13 cellular contexts compared by ENCODE assay signal in the genomic region with DNA sequence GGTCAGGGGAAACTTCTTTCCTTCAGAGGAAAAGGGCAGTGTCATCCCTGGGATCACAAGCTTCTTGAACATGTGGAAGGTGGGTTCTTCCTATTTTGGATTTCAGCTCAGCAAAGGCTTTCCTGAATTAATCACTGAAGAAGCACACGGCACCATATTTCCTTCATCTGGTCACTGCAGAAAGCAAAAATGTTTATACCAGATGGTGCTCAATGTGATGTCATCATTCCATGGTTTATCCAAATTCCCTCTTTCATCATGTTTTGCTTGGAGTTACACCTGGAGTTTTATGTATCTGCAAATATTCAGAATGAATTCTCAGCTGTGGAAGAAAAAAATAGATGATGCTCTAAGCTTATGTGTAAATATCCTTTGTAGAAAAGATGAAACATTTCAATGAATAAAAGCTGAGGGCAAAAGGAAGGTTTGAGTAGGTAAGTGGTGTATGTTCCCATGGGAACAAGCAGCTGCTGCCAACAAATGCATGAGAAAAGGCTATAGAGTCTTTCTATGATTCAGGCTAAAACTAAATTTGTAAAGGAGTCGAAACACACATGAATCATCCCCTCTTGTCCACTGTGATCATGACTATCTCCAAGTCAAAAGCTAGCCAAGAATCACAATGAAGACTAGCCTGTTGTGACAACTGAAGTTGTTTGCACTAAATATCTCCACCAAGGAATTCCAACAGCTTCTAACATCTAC. TPM values are rescaled to one million over a fixed set of nuclear protein-coding genes. Genes with fewer than 3 reads are reported as not detected.
DNase-seq lines count a peak whose midpoint lies in the region; ATAC-seq and TF ChIP-seq lines count a peak whose summit lies in the region.
"Had no signal": no experiment of that assay in that cellular context is flagged by ENCODE, and none has a peak within 500 bp of the region (broad histone marks: within the 10 kb centered on the region; RNA-seq: fewer than 3 reads in every experiment).

No MANE protein-coding gene starts in this region.

- no peaks in the 10 kb centered on the region for H3K79me2 ChIP-seq in Karpas-422 (ENCODE audit: low read length)

- H3K9me3 ChIP-seq in transverse colon (no peaks in the 10 kb centered on the region), Karpas-422 (ENCODE audit: low read length) (no peaks in the 10 kb centered on the region)
- H3K9me3 ChIP-seq: right atrium auricular region had no signal

- H3K9ac ChIP-seq in Karpas-422 (ENCODE audit: low read length), result no peak overlapping the region

- H3K27me3 ChIP-seq in transverse colon (peaks cover 11% of the 10 kb centered on the region), Karpas-422 (ENCODE audit: low read length) (no peaks in the 10 kb centered on the region)
- H3K27me3 ChIP-seq: right atrium auricular region had no signal

- in situ Hi-C loops in astrocyte of the spinal cord (cut with HindIII; ENCODE audit: low sequenced_read_pairs), result no loop called here
- in situ Hi-C loops in transverse colon (cut with MboI; ENCODE audit: low pct_ligation_motif_present in 1 of 4, low pct_unique_long_range_greater_than_20kb in 1 of 4, low sequenced_read_pairs in 3 of 4), result no loop called here

- H3K27ac ChIP-seq in transverse colon (no peak overlapping the region), Karpas-422 (ENCODE audit: low read length) (no peak overlapping the region)
- H3K27ac ChIP-seq: right atrium auricular region had no signal

- no peaks in the 10 kb centered on the region for H3K36me3 ChIP-seq in transverse colon
- H3K36me3 ChIP-seq in Karpas-422 (ENCODE audit: insufficient read depth, low read length), result no peaks in the 10 kb centered on the region
- H3K36me3 ChIP-seq: right atrium auricular region had no signal

- no peak overlapping the region for H3K4me2 ChIP-seq in Karpas-422 (ENCODE audit: low read depth, low read length, poor library complexity, severe bottlenecking)

- no peaks in the 10 kb centered on the region for H3K4me1 ChIP-seq in transverse colon
- H3K4me1 ChIP-seq in Karpas-422 (ENCODE audit: low read length), result no peaks in the 10 kb centered on the region
- H3K4me1 ChIP-seq: right atrium auricular region had no signal

- WGBS in transverse colon (ENCODE audit: low coverage in 1 of 2), 2 donors, result 53 to 75% methylated on average over 2 of the region's 2 CpGs

- DNase-seq in AG20443 (ENCODE audit: low spot score) (peak; percentile 63), LHCN-M2 (ENCODE audit: low read depth) (peak; percentile 99), astrocyte of the spinal cord (ENCODE audit: low read depth, low spot score) (peak; percentile 95), kidney tubule cell (ENCODE audit: low spot score) (peak; percentile 94), SKM-1 (lab: John Stamatoyannopoulos, UW; ENCODE audit: unreplicated experiment) (no peak), transverse colon (no peak), Karpas-422 (no peak)
- DNase-seq: activated naive CD4-positive, alpha-beta T cell treated with Interleukin-2 at 50 U/mL for 16 hours; erythroblast; NCI-H1105 treated with DMSO at 0.1 percent for 48 hours; RPMI8226 had no signal

- intact Hi-C loops in transverse colon (cut with DNase I; ENCODE audit: low total_unique reads), result no loop called here

- H3K9me2 ChIP-seq in Karpas-422 (replicated peaks; ENCODE audit: insufficient read depth, low read length), result no peaks in the 10 kb centered on the region

- TF ChIP-seq EP300 in transverse colon (IDR thresholded peaks at IDR 0.05; ENCODE audit: low read depth), result no peak

- H4K20me1 ChIP-seq in Karpas-422 (ENCODE audit: insufficient read depth, low read depth, low read length), result no peaks in the 10 kb centered on the region

- ATAC-seq in HG03354 (IDR thresholded peaks at IDR 0.05; ENCODE audit: poor library complexity, severe bottlenecking, unreplicated experiment), result no peak

- TF ChIP-seq CTCF in astrocyte of the spinal cord (IDR thresholded peaks at IDR 0.05; ENCODE audit: low read depth, low read length), result no peak
- TF ChIP-seq CTCF in transverse colon (IDR thresholded peaks at IDR 0.05), result no peak

- H3K4me3 ChIP-seq in astrocyte of the spinal cord (ENCODE audit: low read depth, low read length) (no peak overlapping the region), transverse colon (no peak overlapping the region), Karpas-422 (ENCODE audit: low read length) (no peak overlapping the region)
- H3K4me3 ChIP-seq: right atrium auricular region had no signal

- H2AFZ ChIP-seq in Karpas-422 (ENCODE audit: low read length), result no peak overlapping the region

- no peak for TF ChIP-seq POLR2A in transverse colon (IDR thresholded peaks at IDR 0.05)

RNA-seq across cellular contexts. Expression of gene BPGM, which starts 26.9 kb away (rescaled TPM):
- 32.2 and 37.1 TPM in 2 replicates for total RNA-seq in LHCN-M2 (2014; rRNA removed)
- 19.7 TPM for polyA plus RNA-seq in LHCN-M2 (2012)
- 10 to 100 TPM in 2 of 4 donors, 1 to 10 TPM in 1, under 1 TPM in 1; 0.40 to 13.2 (median 7.2) TPM for total RNA-seq in transverse colon
- 4.2 and 11.1 TPM in 2 replicates for total RNA-seq in Karpas-422 (2014; rRNA removed; shearing (Covaris generic); ENCODE audit: low replicate concordance)

Comparison
In these comparisons a context has a peak if more than half of its experiments do, and no peak if none do; other contexts are left out.
1. DNase-seq: peak in AG20443 (single experiment), LHCN-M2 (single experiment), astrocyte of the spinal cord (single experiment) and kidney tubule cell (single experiment); none in SKM-1 (single experiment), transverse colon (single experiment) and Karpas-422 (single experiment).